ENCODE assay signal across 2 cellular contexts in the genomic region with DNA sequence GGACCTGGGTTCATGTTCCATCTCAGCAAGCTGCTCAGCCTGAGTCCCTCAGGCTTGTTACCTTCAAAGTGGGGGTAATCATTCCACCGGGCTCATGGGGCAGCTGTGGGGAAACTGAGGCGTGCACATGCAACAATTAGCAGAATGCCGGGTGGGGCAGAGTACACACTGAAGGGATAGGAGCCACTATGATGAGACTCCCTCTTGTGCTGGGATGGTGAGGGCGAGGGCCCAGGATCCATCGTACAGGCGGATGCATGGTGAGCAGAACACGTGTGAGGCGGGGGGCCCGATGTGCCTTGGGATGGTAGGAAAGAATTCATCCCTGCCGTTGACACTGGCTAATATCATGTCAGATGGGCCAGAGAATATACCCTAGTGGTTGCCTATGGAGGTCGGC.
TF ChIP-seq lines count a peak whose summit lies in the region.

No MANE protein-coding gene starts in this region.

TF ChIP-seq in HCT116, 20 proteins besides CTCF, POLR2A, EP300 and RAD21:
- TF ChIP-seq SIN3A (IDR thresholded peaks at IDR 0.05; ENCODE audit: low read depth): no peak
- TF ChIP-seq TCF7L2 (IDR thresholded peaks at IDR 0.05; ENCODE audit: borderline replicate concordance, extremely low read depth, insufficient read depth, insufficient read length): no peak
- TF ChIP-seq SP1 (IDR thresholded peaks at IDR 0.05; ENCODE audit: low read depth): no peak
- no peak for TF ChIP-seq SRF (IDR thresholded peaks at IDR 0.05; ENCODE audit: low read depth)
- TF ChIP-seq, protein P1, sequence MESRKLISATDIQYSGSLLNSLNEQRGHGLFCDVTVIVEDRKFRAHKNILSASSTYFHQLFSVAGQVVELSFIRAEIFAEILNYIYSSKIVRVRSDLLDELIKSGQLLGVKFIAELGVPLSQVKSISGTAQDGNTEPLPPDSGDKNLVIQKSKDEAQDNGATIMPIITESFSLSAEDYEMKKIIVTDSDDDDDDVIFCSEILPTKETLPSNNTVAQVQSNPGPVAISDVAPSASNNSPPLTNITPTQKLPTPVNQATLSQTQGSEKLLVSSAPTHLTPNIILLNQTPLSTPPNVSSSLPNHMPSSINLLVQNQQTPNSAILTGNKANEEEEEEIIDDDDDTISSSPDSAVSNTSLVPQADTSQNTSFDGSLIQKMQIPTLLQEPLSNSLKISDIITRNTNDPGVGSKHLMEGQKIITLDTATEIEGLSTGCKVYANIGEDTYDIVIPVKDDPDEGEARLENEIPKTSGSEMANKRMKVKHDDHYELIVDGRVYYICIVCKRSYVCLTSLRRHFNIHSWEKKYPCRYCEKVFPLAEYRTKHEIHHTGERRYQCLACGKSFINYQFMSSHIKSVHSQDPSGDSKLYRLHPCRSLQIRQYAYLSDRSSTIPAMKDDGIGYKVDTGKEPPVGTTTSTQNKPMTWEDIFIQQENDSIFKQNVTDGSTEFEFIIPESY (IDR thresholded peaks at IDR 0.05; ENCODE audit: extremely low read depth, insufficient replicate concordance, low read length): no peak
- TF ChIP-seq ZFX (IDR thresholded peaks at IDR 0.05): no peak
- TF ChIP-seq, protein P2, sequence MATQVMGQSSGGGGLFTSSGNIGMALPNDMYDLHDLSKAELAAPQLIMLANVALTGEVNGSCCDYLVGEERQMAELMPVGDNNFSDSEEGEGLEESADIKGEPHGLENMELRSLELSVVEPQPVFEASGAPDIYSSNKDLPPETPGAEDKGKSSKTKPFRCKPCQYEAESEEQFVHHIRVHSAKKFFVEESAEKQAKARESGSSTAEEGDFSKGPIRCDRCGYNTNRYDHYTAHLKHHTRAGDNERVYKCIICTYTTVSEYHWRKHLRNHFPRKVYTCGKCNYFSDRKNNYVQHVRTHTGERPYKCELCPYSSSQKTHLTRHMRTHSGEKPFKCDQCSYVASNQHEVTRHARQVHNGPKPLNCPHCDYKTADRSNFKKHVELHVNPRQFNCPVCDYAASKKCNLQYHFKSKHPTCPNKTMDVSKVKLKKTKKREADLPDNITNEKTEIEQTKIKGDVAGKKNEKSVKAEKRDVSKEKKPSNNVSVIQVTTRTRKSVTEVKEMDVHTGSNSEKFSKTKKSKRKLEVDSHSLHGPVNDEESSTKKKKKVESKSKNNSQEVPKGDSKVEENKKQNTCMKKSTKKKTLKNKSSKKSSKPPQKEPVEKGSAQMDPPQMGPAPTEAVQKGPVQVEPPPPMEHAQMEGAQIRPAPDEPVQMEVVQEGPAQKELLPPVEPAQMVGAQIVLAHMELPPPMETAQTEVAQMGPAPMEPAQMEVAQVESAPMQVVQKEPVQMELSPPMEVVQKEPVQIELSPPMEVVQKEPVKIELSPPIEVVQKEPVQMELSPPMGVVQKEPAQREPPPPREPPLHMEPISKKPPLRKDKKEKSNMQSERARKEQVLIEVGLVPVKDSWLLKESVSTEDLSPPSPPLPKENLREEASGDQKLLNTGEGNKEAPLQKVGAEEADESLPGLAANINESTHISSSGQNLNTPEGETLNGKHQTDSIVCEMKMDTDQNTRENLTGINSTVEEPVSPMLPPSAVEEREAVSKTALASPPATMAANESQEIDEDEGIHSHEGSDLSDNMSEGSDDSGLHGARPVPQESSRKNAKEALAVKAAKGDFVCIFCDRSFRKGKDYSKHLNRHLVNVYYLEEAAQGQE (IDR thresholded peaks at IDR 0.05; ENCODE audit: low read depth): no peak
- no peak for TF ChIP-seq POLR2AphosphoS5 (IDR thresholded peaks at IDR 0.05; ENCODE audit: low read depth, low read length)
- no peak for TF ChIP-seq YY1 (IDR thresholded peaks at IDR 0.05; ENCODE audit: extremely low read depth, insufficient replicate concordance, low read depth, low read length)
- no peak for TF ChIP-seq CEBPB (IDR thresholded peaks at IDR 0.05; ENCODE audit: low read depth)
- TF ChIP-seq, protein P3, sequence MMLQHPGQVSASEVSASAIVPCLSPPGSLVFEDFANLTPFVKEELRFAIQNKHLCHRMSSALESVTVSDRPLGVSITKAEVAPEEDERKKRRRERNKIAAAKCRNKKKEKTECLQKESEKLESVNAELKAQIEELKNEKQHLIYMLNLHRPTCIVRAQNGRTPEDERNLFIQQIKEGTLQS (IDR thresholded peaks at IDR 0.05): no peak
- no peak for TF ChIP-seq ZNF274 (IDR thresholded peaks at IDR 0.05; ENCODE audit: low read depth, low read length)
- TF ChIP-seq ELF1 (IDR thresholded peaks at IDR 0.05; ENCODE audit: borderline replicate concordance, low read depth): no peak
- TF ChIP-seq, protein P4, sequence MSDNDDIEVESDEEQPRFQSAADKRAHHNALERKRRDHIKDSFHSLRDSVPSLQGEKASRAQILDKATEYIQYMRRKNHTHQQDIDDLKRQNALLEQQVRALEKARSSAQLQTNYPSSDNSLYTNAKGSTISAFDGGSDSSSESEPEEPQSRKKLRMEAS (IDR thresholded peaks at IDR 0.05): no peak
- no peak for TF ChIP-seq EZH2phosphoT487 (IDR thresholded peaks at IDR 0.05; ENCODE audit: borderline replicate concordance)
- no peak for TF ChIP-seq EZH2 (IDR thresholded peaks at IDR 0.05)

TF ChIP-seq in H1, 55 proteins besides CTCF, POLR2A, EP300 and RAD21:
- TF ChIP-seq ASH2L (IDR thresholded peaks at IDR 0.05; ENCODE audit: low read length) (no peak), GTF2F1 (IDR thresholded peaks at IDR 0.05; ENCODE audit: borderline replicate concordance, low read depth, low read length) (no peak), MAFK (IDR thresholded peaks at IDR 0.05; ENCODE audit: low read depth, low read length) (no peak), CBX8 (IDR thresholded peaks at IDR 0.05; ENCODE audit: borderline replicate concordance, low read depth, low read length) (no peak), PHF8 (conservative IDR thresholded peaks at IDR 0.05; ENCODE audit: low read depth, low read length) (no peak), POU5F1 (IDR thresholded peaks at IDR 0.05; ENCODE audit: low read depth, low read length) (no peak), TEAD4 (IDR thresholded peaks at IDR 0.05; ENCODE audit: low read depth, low read length) (no peak), EGR1 (IDR thresholded peaks at IDR 0.05; ENCODE audit: borderline replicate concordance, low read depth, low read length) (no peak), SIRT6 (IDR thresholded peaks at IDR 0.05; ENCODE audit: low read length) (no peak), BACH1 (IDR thresholded peaks at IDR 0.05; ENCODE audit: low read length) (no peak), RNF2 (IDR thresholded peaks at IDR 0.05; ENCODE audit: borderline replicate concordance, low read depth, low read length, missing control alignments, poor library complexity, severe bottlenecking) (no peak)
- TF ChIP-seq, protein P5, sequence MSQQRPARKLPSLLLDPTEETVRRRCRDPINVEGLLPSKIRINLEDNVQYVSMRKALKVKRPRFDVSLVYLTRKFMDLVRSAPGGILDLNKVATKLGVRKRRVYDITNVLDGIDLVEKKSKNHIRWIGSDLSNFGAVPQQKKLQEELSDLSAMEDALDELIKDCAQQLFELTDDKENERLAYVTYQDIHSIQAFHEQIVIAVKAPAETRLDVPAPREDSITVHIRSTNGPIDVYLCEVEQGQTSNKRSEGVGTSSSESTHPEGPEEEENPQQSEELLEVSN (IDR thresholded peaks at IDR 0.05): no peak
- TF ChIP-seq, protein P3 (IDR thresholded peaks at IDR 0.05; ENCODE audit: insufficient read depth, low read depth, low read length): no peak
